Comparison of ENCODE assay signal across 11 cellular contexts in the genomic region with DNA sequence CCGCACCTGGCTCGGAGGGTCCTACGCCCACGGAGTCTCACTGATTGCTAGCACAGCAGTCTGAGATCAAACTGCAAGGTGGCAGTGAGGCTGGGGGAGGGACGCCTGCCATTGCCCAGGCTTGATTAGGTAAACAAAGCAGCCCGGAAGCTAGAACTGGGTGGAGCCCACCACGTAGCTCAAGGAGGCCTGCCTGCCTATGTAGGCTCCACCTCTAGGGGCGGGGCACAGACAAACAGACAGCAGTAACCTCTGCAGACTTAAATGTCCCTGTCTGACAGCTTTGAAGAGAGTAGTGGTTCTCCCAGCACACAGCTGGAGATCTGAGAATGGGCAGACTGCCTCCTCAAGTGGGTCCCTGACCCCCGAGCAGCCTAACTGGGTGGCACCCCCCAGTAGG. TPM values are rescaled to one million over a fixed set of nuclear protein-coding genes. Genes with fewer than 3 reads are reported as not detected.
DNase-seq lines count a peak whose midpoint lies in the region; ATAC-seq and TF ChIP-seq lines count a peak whose summit lies in the region.
"Not testable (repeated sequence)": the region's sequence is repeated elsewhere in the genome, so short reads cannot be mapped to it uniquely, and the experiment has no call there.
"Had no signal": no experiment of that assay in that cellular context is flagged by ENCODE, and none has a peak within 500 bp of the region (broad histone marks: within the 10 kb centered on the region; RNA-seq: fewer than 3 reads in every experiment).

No MANE protein-coding gene starts in this region.

- not testable (repeated sequence) for H3K9ac ChIP-seq in Karpas-422 (ENCODE audit: low read length)

- not testable (repeated sequence) for H4K20me1 ChIP-seq in Karpas-422 (ENCODE audit: insufficient read depth, low read depth, low read length)

- H3K9me2 ChIP-seq in Karpas-422 (replicated peaks; ENCODE audit: insufficient read depth, low read length) = not testable (repeated sequence)

- H3K27me3 ChIP-seq in Karpas-422 (ENCODE audit: low read length); RWPE2 (ENCODE audit: insufficient read depth, poor library complexity, severe bottlenecking): not testable (repeated sequence)

- ATAC-seq in RWPE2 (ENCODE audit: low read depth) = not testable (repeated sequence)

- not testable (repeated sequence) for H3K79me2 ChIP-seq in Karpas-422 (ENCODE audit: low read length)

- not testable (repeated sequence) for H2AFZ ChIP-seq in Karpas-422 (ENCODE audit: low read length)

- H3K27ac ChIP-seq in Karpas-422 (ENCODE audit: low read length) = not testable (repeated sequence)
- H3K27ac ChIP-seq in RWPE2 (ENCODE audit: poor library complexity, severe bottlenecking) (peak overlapping the region; percentile 39), epithelial cell of prostate (peak overlapping the region; percentile 54)

- TF ChIP-seq CTCF in RWPE2 (IDR thresholded peaks at IDR 0.05; ENCODE audit: poor library complexity, severe bottlenecking) = not testable (repeated sequence)

- not testable (repeated sequence) for H3K36me3 ChIP-seq in Karpas-422 (ENCODE audit: insufficient read depth, low read length); RWPE2 (ENCODE audit: low read depth)

- not testable (repeated sequence) for H3K4me3 ChIP-seq in Karpas-422 (ENCODE audit: low read length); RWPE2 (ENCODE audit: severe bottlenecking)

- not testable (repeated sequence) for H3K9me3 ChIP-seq in Karpas-422 (ENCODE audit: low read length); RWPE2 (ENCODE audit: severe bottlenecking)

- H3K4me2 ChIP-seq in Karpas-422 (ENCODE audit: low read depth, low read length, poor library complexity, severe bottlenecking) = not testable (repeated sequence)

- DNase-seq in Karpas-422 = peak; percentile 60
- peak; percentile 2 for DNase-seq in NCI-H345 (lab: John Stamatoyannopoulos, UW)
- DNase-seq in NCI-H69 (lab: John Stamatoyannopoulos, UW) = peak; percentile 1
- DNase-seq in NK-92 treated with Interleukin-12 subunit alpha and Interleukin-12 subunit beta, amount 100 ng/mL, for 24 hours (lab: John Stamatoyannopoulos, UW) = peak; percentile 38
- not testable (repeated sequence) for DNase-seq in RWPE2 (ENCODE audit: low spot score); epithelial cell of prostate (ENCODE audit: low read depth, low spot score)
- DNase-seq in SHP77 treated with DMSO at 0.1 percent for 48 hours (lab: John Stamatoyannopoulos, UW) = peak; percentile 29

- H3K4me1 ChIP-seq in Karpas-422 (ENCODE audit: low read length); RWPE2 (ENCODE audit: insufficient read depth, poor library complexity, severe bottlenecking): not testable (repeated sequence)

RNA-seq across cellular contexts. Expression of a gene that starts 32.0 kb away (rescaled TPM):
- not detected in 2 replicates for total RNA-seq in Karpas-422 (2014; rRNA removed; shearing (Covaris generic); ENCODE audit: low replicate concordance)
- total RNA-seq: A673; CD4-positive, alpha-beta memory T cell; CD4-positive, CD25-positive, alpha-beta regulatory T cell; CD8-positive, alpha-beta memory T cell had no signal
